In genomic region chr17:65762973-65763372, GRCh38 we compare ENCODE assay signal across 27 cellular contexts.
"Had no signal": no experiment of that assay in that cellular context is flagged by ENCODE, and none has a peak within 500 bp of the region (broad histone marks: within the 10 kb centered on the region; RNA-seq: fewer than 3 reads in every experiment).

No MANE protein-coding gene starts in this region.

- H3K36me3 ChIP-seq: colonic mucosa, esophagus muscularis mucosa, esophagus squamous epithelium, gastrocnemius medialis, gastroesophageal sphincter, heart left ventricle had no signal

- H3K4me1 ChIP-seq: colonic mucosa, esophagus muscularis mucosa, esophagus squamous epithelium, foreskin keratinocyte, gastrocnemius medialis, gastroesophageal sphincter, heart left ventricle had no signal

- H3K27me3 Mint-ChIP-seq: dendritic cell treated with granulocyte-macrophage colony-stimulating factor and Interleukin-4, amounts not matched to agents 40 ng/mL and 50 ng/mL, for 4 days had no signal

- H3K27me3 ChIP-seq: colonic mucosa, dorsolateral prefrontal cortex, esophagus muscularis mucosa, esophagus squamous epithelium, foreskin keratinocyte, gastrocnemius medialis, gastroesophageal sphincter, heart left ventricle had no signal

- H3K4me3 ChIP-seq: colonic mucosa, coronary artery, dorsolateral prefrontal cortex, esophagus muscularis mucosa, esophagus squamous epithelium, gastrocnemius medialis, gastroesophageal sphincter, heart left ventricle had no signal

- H3K4me1 Mint-ChIP-seq: endodermal cell had no signal

- H3K4me3 Mint-ChIP-seq: dendritic cell treated with granulocyte-macrophage colony-stimulating factor and Interleukin-4, amounts not matched to agents 40 ng/mL and 50 ng/mL, for 4 days; effector memory CD8-positive, alpha-beta T cell; endodermal cell had no signal

- H3K9me3 ChIP-seq: colonic mucosa, esophagus muscularis mucosa, esophagus squamous epithelium, gastrocnemius medialis, gastroesophageal sphincter, heart left ventricle had no signal

- DNase-seq: colonic mucosa; cortex of kidney; dermis blood vessel endothelial cell; dorsolateral prefrontal cortex; effector CD4-positive, alpha-beta T cell; effector CD8-positive, alpha-beta T cell; effector memory CD4-positive, alpha-beta T cell; effector memory CD8-positive, alpha-beta T cell; endodermal cell; erythroblast; esophagus squamous epithelium; foreskin fibroblast; foreskin keratinocyte; foreskin melanocyte; gastrocnemius medialis; glutamatergic neuron; head of caudate nucleus; heart left ventricle had no signal

- FAIRE-seq: colon, endometrium, endothelial cell of umbilical vein had no signal

- H3K27ac Mint-ChIP-seq: dendritic cell treated with granulocyte-macrophage colony-stimulating factor and Interleukin-4, amounts not matched to agents 40 ng/mL and 50 ng/mL, for 4 days; effector memory CD8-positive, alpha-beta T cell; endodermal cell had no signal

- ATAC-seq: effector memory CD8-positive, alpha-beta T cell; esophagus mucosa; foreskin keratinocyte; gastrocnemius medialis; gastroesophageal sphincter; heart left ventricle had no signal

- H3K27ac ChIP-seq: colonic mucosa, coronary artery, dorsolateral prefrontal cortex, epithelial cell of prostate, esophagus muscularis mucosa, esophagus squamous epithelium, foreskin keratinocyte, gastrocnemius medialis, gastroesophageal sphincter, heart left ventricle had no signal

- H3K9me3 Mint-ChIP-seq: dendritic cell treated with granulocyte-macrophage colony-stimulating factor and Interleukin-4, amounts not matched to agents 40 ng/mL and 50 ng/mL, for 4 days; endodermal cell had no signal
